Comparison of ENCODE assay signal across 11 cellular contexts in genomic region chr1:156153362-156153761, GRCh38. TPM values are rescaled to one million over a fixed set of nuclear protein-coding genes. Genes with fewer than 3 reads are reported as not detected.
DNase-seq lines count a peak whose midpoint lies in the region; ATAC-seq and TF ChIP-seq lines count a peak whose summit lies in the region.
"Had no signal": no experiment of that assay in that cellular context is flagged by ENCODE, and none has a peak within 500 bp of the region (broad histone marks: within the 10 kb centered on the region; RNA-seq: fewer than 3 reads in every experiment).

SEMA4A (plus strand) TSS chr1:156153585; CDS start chr1:156154579, 994 bp downstream.

- peak within 1 kb of the TSS; percentile 77 for H3K27ac ChIP-seq in BLaER1
- H3K27ac ChIP-seq in body of pancreas: peak within 1 kb of the TSS in 2 of 4 donors; percentile 31 to 40
- peak within 1 kb of the TSS; percentile 31 for H3K27ac ChIP-seq in muscle layer of duodenum (ENCODE audit: low read length)
- H3K27ac ChIP-seq in substantia nigra (ENCODE audit: low read depth, low read length, poor library complexity, severe bottlenecking): no peak within 1 kb of the TSS
- H3K27ac ChIP-seq: cardiac muscle cell had no signal

- H3K9me3 ChIP-seq in BLaER1 (no peaks in the 10 kb centered on the region), body of pancreas (no peaks in the 10 kb centered on the region), muscle layer of duodenum (ENCODE audit: control insufficient read depth in 1 of 2, low read length in 2 of 2) (no peaks in the 10 kb centered on the region), BE2C (no peaks in the 10 kb centered on the region)

- peaks cover 98% of the 10 kb centered on the region for H3K4me1 ChIP-seq in BLaER1
- H3K4me1 ChIP-seq in body of pancreas: peaks cover 11% of the 10 kb centered on the region
- H3K4me1 ChIP-seq in muscle layer of duodenum (ENCODE audit: control insufficient read depth in 1 of 2, insufficient read depth in 2 of 2, low read length in 2 of 2): no peaks in the 10 kb centered on the region
- no peaks in the 10 kb centered on the region for H3K4me1 ChIP-seq in BE2C

- TF ChIP-seq CTCF in body of pancreas (IDR thresholded peaks at IDR 0.05) (no peak), BE2C (IDR thresholded peaks at IDR 0.05; ENCODE audit: low read depth, low read length) (no peak)

- 28 to 52% methylated on average over 10 of the region's 10 CpGs for WGBS in body of pancreas, 2 donors

- H3K4me3 ChIP-seq in BLaER1 (peak within 1 kb of the TSS; percentile 62), body of pancreas (no peak within 1 kb of the TSS), muscle layer of duodenum (ENCODE audit: low read depth in 1 of 2, low read length in 2 of 2) (peak within 1 kb of the TSS in 1 of 2 donors; percentile 15), BE2C (ENCODE audit: low read depth, low read length) (no peak within 1 kb of the TSS)
- H3K4me3 ChIP-seq: cardiac muscle cell had no signal

- TF ChIP-seq POLR2A in body of pancreas (IDR thresholded peaks at IDR 0.05): peak in 1 of 3 donors; percentile 36

- H3K27me3 ChIP-seq in BLaER1 (no peaks in the 10 kb centered on the region), body of pancreas (no peaks in the 10 kb centered on the region), muscle layer of duodenum (ENCODE audit: low read depth, low read length) (no peaks in the 10 kb centered on the region), BE2C (no peaks in the 10 kb centered on the region)

- peak within 1 kb of the TSS; percentile 86 for H3K4me2 ChIP-seq in BLaER1

- no peaks in the 10 kb centered on the region for H3K36me3 ChIP-seq in BLaER1
- H3K36me3 ChIP-seq in body of pancreas (replicated peaks in 1 of 2; ENCODE audit: insufficient read depth in 1 of 2, low read depth in 2 of 2): no peaks in the 10 kb centered on the region
- H3K36me3 ChIP-seq in muscle layer of duodenum (ENCODE audit: control insufficient read depth in 1 of 2, insufficient read depth in 2 of 2, low read length in 2 of 2): no peaks in the 10 kb centered on the region
- no peaks in the 10 kb centered on the region for H3K36me3 ChIP-seq in BE2C
- H3K36me3 ChIP-seq: cardiac muscle cell had no signal

- ATAC-seq in body of pancreas (peak; percentile 73), left ventricle myocardium superior (no peak)

- H4K20me1 ChIP-seq in BLaER1: no peaks in the 10 kb centered on the region

- intact Hi-C loops in body of pancreas (cut with DNase I): no loop called here
- intact Hi-C loops in left ventricle myocardium superior (cut with micrococcal nuclease): no loop called here

- H3K9ac ChIP-seq in BLaER1: peak within 1 kb of the TSS; percentile 68

- DNase-seq in HuH-7.5 (ENCODE audit: low spot score) (peak; percentile 48), body of pancreas (peak; percentile 57 to 77 (median 71)), substantia nigra (lab: John Stamatoyannopoulos, UW) (no peak), left ventricle myocardium superior (no peak), cerebellar nuclear complex (lab: John Stamatoyannopoulos, UW) (no peak), BE2C (no peak)
- DNase-seq: NCI-H2171 treated with DMSO at 0.1 percent for 48 hours; stimulated activated CD4-positive, alpha-beta T cell treated with anti-CD3 and anti-CD28 coated beads, Interleukin-4, amount 100 ng/mL, for 24 hours had no signal

RNA-seq across cellular contexts. Expression of gene SEMA4A, which starts in this region (rescaled TPM):
- total RNA-seq in body of pancreas (10 to 100 TPM in 1 of 2 donors, 1 to 10 TPM in 1; 2.6 to 11.9 TPM), left ventricle myocardium superior (0.69 TPM)
- 1.6 TPM for polyA plus RNA-seq in BE2C (2012; ENCODE audit: insufficient read depth, insufficient read length, low read depth)

Comparison
In these comparisons a context has a peak if more than half of its experiments do, and no peak if none do; other contexts are left out.
1. DNase-seq: peak in HuH-7.5 (single experiment) and body of pancreas (4 of 4); none in substantia nigra (0 of 49), left ventricle myocardium superior (single experiment), cerebellar nuclear complex (0 of 2) and BE2C (single experiment).